ENCODE assay signal across 9 cellular contexts in the genomic region with DNA sequence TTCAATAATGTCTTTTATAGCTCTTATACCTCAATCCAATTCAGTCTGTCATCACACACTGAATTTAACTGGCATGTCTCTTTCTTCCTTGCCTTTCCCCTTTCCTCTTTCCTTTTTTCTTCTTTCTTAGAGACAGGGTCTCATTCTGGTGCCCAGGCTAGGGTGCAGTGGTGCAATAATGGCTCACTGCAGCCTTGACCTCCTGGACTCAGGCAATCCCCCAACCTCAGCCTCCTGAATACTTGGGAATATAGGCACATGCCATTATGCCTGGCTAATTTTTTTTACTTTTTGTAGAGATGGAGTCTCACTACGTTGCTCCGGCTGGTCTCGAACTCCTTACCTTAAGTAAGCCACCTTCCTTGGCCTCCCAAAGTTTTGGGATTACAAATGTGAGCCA.
DNase-seq lines count a peak whose midpoint lies in the region; ATAC-seq lines count a peak whose summit lies in the region.
"Had no signal": no experiment of that assay in that cellular context is flagged by ENCODE, and none has a peak within 500 bp of the region (broad histone marks: within the 10 kb centered on the region; RNA-seq: fewer than 3 reads in every experiment).

No MANE protein-coding gene starts in this region.

- H3K9me3 Mint-ChIP-seq in effector memory CD8-positive, alpha-beta T cell, result no peaks in the 10 kb centered on the region

- H3K4me3 Mint-ChIP-seq in effector memory CD8-positive, alpha-beta T cell, result peak overlapping the region; percentile 64 to 72

- no peak overlapping the region for H3K9ac ChIP-seq in GM23248
- H3K9ac ChIP-seq in skeletal muscle tissue (ENCODE audit: low read depth in 1 of 3, low read length in 3 of 3), result no peak overlapping the region

- peaks cover 9 to 13% of the 10 kb centered on the region in 2 donors for H3K4me1 Mint-ChIP-seq in effector memory CD8-positive, alpha-beta T cell (ENCODE audit: low read depth in 2 of 2)

- H4K20me1 ChIP-seq in GM23248 (ENCODE audit: insufficient read depth), result no peaks in the 10 kb centered on the region

- ATAC-seq in effector memory CD8-positive, alpha-beta T cell (replicated peaks), result no peak

- no peaks in the 10 kb centered on the region for H3K9me2 ChIP-seq in GM23248 (ENCODE audit: insufficient read depth)

- peaks cover 4% of the 10 kb centered on the region for H3K36me3 Mint-ChIP-seq in effector memory CD8-positive, alpha-beta T cell (ENCODE audit: insufficient read depth)

- H3K9me3 ChIP-seq in GM23248 (ENCODE audit: low read depth), result no peaks in the 10 kb centered on the region
- no peaks in the 10 kb centered on the region for H3K9me3 ChIP-seq in SJSA1 (replicated peaks)
- H3K9me3 ChIP-seq in skeletal muscle tissue (ENCODE audit: control insufficient read depth in 3 of 3, low read length in 3 of 3), result no peaks in the 10 kb centered on the region
- H3K9me3 ChIP-seq: right atrium auricular region, SJCRH30 had no signal

- H3K4me2 ChIP-seq in GM23248 (ENCODE audit: unreplicated experiment), result no peak overlapping the region

- H3K27me3 Mint-ChIP-seq in effector memory CD8-positive, alpha-beta T cell, result no peaks in the 10 kb centered on the region

- H3K79me2 ChIP-seq in GM23248 (ENCODE audit: insufficient read depth), result peaks cover 11% of the 10 kb centered on the region; the same call in 1 of the 2 replicates

- H3F3A ChIP-seq in GM23248 (ENCODE audit: insufficient read depth), result 0 out of 2 replicates have a peak, but pooled peaks cover 12% of the 10 kb centered on the region

- DNase-seq in GM23248, result no peak
- DNase-seq in SJSA1 (ENCODE audit: low read depth in 1 of 2, low spot score in 2 of 2), result no peak
- no peak for DNase-seq in effector memory CD8-positive, alpha-beta T cell
- DNase-seq in mucosa of gallbladder (ENCODE audit: low spot score), result no peak
- DNase-seq in SIG-M5 (lab: John Stamatoyannopoulos, UW), result no peak
- DNase-seq in NCI-H345 (lab: John Stamatoyannopoulos, UW), result no peak

- H3K27ac Mint-ChIP-seq in effector memory CD8-positive, alpha-beta T cell, result peak overlapping the region; percentile 97 to 98

- no peak overlapping the region for H2AFZ ChIP-seq in GM23248

- in situ Hi-C loops in GM23248 (cut with MboI), result no loop called here

- 95 to 96% methylated on average over 3 of the region's 3 CpGs for WGBS in GM23248 (ENCODE audit: low coverage in 1 of 2, low lambda C conversion rate in 2 of 2, missing lambda C conversion rate in 2 of 2), 2 experiments

- no peak overlapping the region for H3K4me3 ChIP-seq in GM23248
- H3K4me3 ChIP-seq in SJSA1, result no peak overlapping the region
- no peak overlapping the region for H3K4me3 ChIP-seq in skeletal muscle tissue (ENCODE audit: low read length in 3 of 3)
- H3K4me3 ChIP-seq: right atrium auricular region, SJCRH30 had no signal

- H3K36me3 ChIP-seq in GM23248 (ENCODE audit: low read depth) (no peaks in the 10 kb centered on the region), SJSA1 (no peaks in the 10 kb centered on the region), skeletal muscle tissue (ENCODE audit: control insufficient read depth in 3 of 3, insufficient read depth in 3 of 3, low read length in 3 of 3) (peaks cover 0 to 2% (median 1%) of the 10 kb centered on the region in 3 donors)
- H3K36me3 ChIP-seq: right atrium auricular region, SJCRH30 had no signal

- H3K4me1 ChIP-seq in GM23248 (ENCODE audit: insufficient read depth) (peaks cover 11% of the 10 kb centered on the region), SJSA1 (replicated peaks) (peaks cover 16% of the 10 kb centered on the region), skeletal muscle tissue (ENCODE audit: control insufficient read depth in 3 of 3, insufficient read depth in 3 of 3, low read length in 3 of 3) (peaks cover 0 to 6% (median 4%) of the 10 kb centered on the region in 3 donors)

- peak overlapping the region; percentile 39; the same call in 1 of the 2 replicates for H3K27ac ChIP-seq in GM23248
- H3K27ac ChIP-seq in SJSA1, result peak overlapping the region; percentile 56
- peak overlapping the region; percentile 46 for H3K27ac ChIP-seq in skeletal muscle tissue (ENCODE audit: low read depth, low read length)
- H3K27ac ChIP-seq: SJCRH30 had no signal

- H3K27me3 ChIP-seq in GM23248 (replicated peaks; ENCODE audit: insufficient read depth) (no peaks in the 10 kb centered on the region), SJSA1 (replicated peaks) (no peaks in the 10 kb centered on the region), skeletal muscle tissue (ENCODE audit: control insufficient read depth in 3 of 3, insufficient read depth in 3 of 3, low read length in 3 of 3) (no peaks in the 10 kb centered on the region)
- H3K27me3 ChIP-seq: right atrium auricular region, SJCRH30 had no signal
